ENCODE assay signal across 19 cellular contexts in genomic region chr21:20802201-20802600, GRCh38.
DNase-seq lines count a peak whose midpoint lies in the region; FAIRE-seq and TF ChIP-seq lines count a peak whose summit lies in the region.
"Had no signal": no experiment of that assay in that cellular context is flagged by ENCODE, and none has a peak within 500 bp of the region (broad histone marks: within the 10 kb centered on the region; RNA-seq: fewer than 3 reads in every experiment).

No MANE protein-coding gene starts in this region.

- no peaks in the 10 kb centered on the region for H3F3A ChIP-seq in neural progenitor cell (ENCODE audit: low read depth)

- H3K18ac ChIP-seq in H1 (ENCODE audit: extremely low read depth, low read length), result no peak overlapping the region
- no peak overlapping the region for H3K18ac ChIP-seq in neuronal stem cell (ENCODE audit: low read length)

- 95% methylated on average over 4 of the region's 4 CpGs; no CpG with 5 or more reads in 1 of the 2 experiments for WGBS in H1 (ENCODE audit: extremely low coverage in 1 of 2, insufficient coverage in 1 of 2, insufficient read length in 1 of 2, insufficient replicate concordance in 2 of 2, low coverage in 1 of 2, low lambda C conversion rate in 2 of 2, missing lambda C conversion rate in 1 of 2), 2 experiments
- WGBS in neuronal stem cell (ENCODE audit: extremely low coverage in 2 of 2, insufficient read length in 2 of 2, insufficient replicate concordance in 1 of 2), 2 donors, result no CpG with 5 or more reads among the region's 4 CpGs

- H3K4me1 Mint-ChIP-seq in neural progenitor cell, result peaks cover 3% of the 10 kb centered on the region
- no peaks in the 10 kb centered on the region for H3K4me1 Mint-ChIP-seq in activated CD4-positive, alpha-beta T cell treated with anti-CD3 and anti-CD28 coated beads, Interleukin-2, amount 10 ng/mL, durations not matched to agents 24 days and 14 days
- H3K4me1 Mint-ChIP-seq: CD8-positive, alpha-beta memory T cell; IgD-negative memory B cell had no signal

- no peaks in the 10 kb centered on the region for H3K79me2 ChIP-seq in H1 (ENCODE audit: control insufficient read depth in 1 of 2, insufficient read depth in 2 of 2, low read length in 2 of 2)
- H3K79me2 ChIP-seq in neural progenitor cell (ENCODE audit: low read depth), result no peaks in the 10 kb centered on the region

- H2AFZ ChIP-seq in H1 (ENCODE audit: low read length) (peak overlapping the region; percentile 2; the same call in 1 of the 2 replicates), neural progenitor cell (replicated peaks) (peak overlapping the region; percentile 74), neuronal stem cell (ENCODE audit: low read length) (no peak overlapping the region)

- H3K14ac ChIP-seq in H1 (ENCODE audit: insufficient read length) (no peak overlapping the region), neuronal stem cell (ENCODE audit: low read length) (no peak overlapping the region)

- FAIRE-seq in H1 (lab: Jason Lieb, UNC), result no peak
- FAIRE-seq: GM12891 had no signal

- no peak overlapping the region for H3K4me3 Mint-ChIP-seq in neural progenitor cell
- no peak overlapping the region for H3K4me3 Mint-ChIP-seq in activated CD4-positive, alpha-beta T cell treated with anti-CD3 and anti-CD28 coated beads, Interleukin-2, amount 10 ng/mL, durations not matched to agents 24 days and 14 days
- H3K4me3 Mint-ChIP-seq: CD8-positive, alpha-beta memory T cell; IgD-negative memory B cell had no signal

- H3K4me1 ChIP-seq in H1 (replicated peaks in 1 of 4; ENCODE audit: control insufficient read depth in 3 of 4, insufficient read depth in 4 of 4, low read length in 3 of 4) (no peaks in the 10 kb centered on the region), neural progenitor cell (no peaks in the 10 kb centered on the region), right atrium auricular region (no peaks in the 10 kb centered on the region), neuronal stem cell (ENCODE audit: control insufficient read depth in 2 of 2, insufficient read depth in 1 of 2, low read depth in 1 of 2, low read length in 2 of 2) (no peaks in the 10 kb centered on the region)

- TF ChIP-seq RAD21 in H1 (IDR thresholded peaks at IDR 0.05 in 1 of 2, conservative IDR thresholded peaks at IDR 0.05 in 1 of 2; ENCODE audit: low read depth in 2 of 2, low read length in 2 of 2), result no peak

- no peak overlapping the region for H2BK12ac ChIP-seq in H1 (ENCODE audit: low read depth, low read length)
- H2BK12ac ChIP-seq in neuronal stem cell (ENCODE audit: low read length), result no peak overlapping the region

- H3K4me2 ChIP-seq in H1 (ENCODE audit: insufficient read depth in 1 of 2, low read depth in 2 of 2, low read length in 2 of 2) (no peak overlapping the region), neural progenitor cell (no peak overlapping the region), neuronal stem cell (ENCODE audit: insufficient read depth, low read length, poor library complexity, severe bottlenecking) (no peak overlapping the region)

- no peak overlapping the region for H3K23ac ChIP-seq in H1 (ENCODE audit: insufficient read length)
- H3K23ac ChIP-seq in neuronal stem cell (ENCODE audit: low read depth, low read length, poor library complexity), result no peak overlapping the region

- no peaks in the 10 kb centered on the region for H3K9me3 ChIP-seq in H1 (ENCODE audit: insufficient read depth in 2 of 2, low read depth in 1 of 2, low read length in 1 of 2)
- no peaks in the 10 kb centered on the region for H3K9me3 ChIP-seq in neural progenitor cell (ENCODE audit: low read depth)
- H3K9me3 ChIP-seq in right atrium auricular region, result no peaks in the 10 kb centered on the region
- H3K9me3 ChIP-seq in neuronal stem cell (replicated peaks in 1 of 2; ENCODE audit: control insufficient read depth in 2 of 2, insufficient read depth in 1 of 2, low read depth in 1 of 2, low read length in 2 of 2), result no peaks in the 10 kb centered on the region

- H3K4me3 ChIP-seq in H1 (ENCODE audit: extremely low read depth in 1 of 4, insufficient read depth in 2 of 4, low read depth in 3 of 4, low read length in 4 of 4) (no peak overlapping the region), neural progenitor cell (no peak overlapping the region), right atrium auricular region (no peak overlapping the region), neuronal stem cell (ENCODE audit: low read length in 2 of 2) (no peak overlapping the region)

- no peak overlapping the region for H4K5ac ChIP-seq in H1 (ENCODE audit: insufficient read length, low read depth, low read length)

- H3K23me2 ChIP-seq in H1 (ENCODE audit: low read depth, low read length), result no peaks in the 10 kb centered on the region

- CTCF ChIA-PET in H1 (lab: Charles Lee; ENCODE audit: partially characterized antibody), result interaction anchor here (1.6 kb wide), 1 partner anchor 63 kb away, joined by 3 read pairs; no protein-coding TSS in a partner anchor

- peak; percentile 30 to 49 for DNase-seq in NCI-H446 (lab: John Stamatoyannopoulos, UW)
- no peak for DNase-seq in H1 (ENCODE audit: low read depth in 1 of 2, low spot score in 2 of 2)
- DNase-seq in neural progenitor cell (ENCODE audit: low spot score), result no peak
- DNase-seq in right atrium auricular region (ENCODE audit: low spot score), result no peak
- no peak for DNase-seq in NCI-H146 treated with DMSO at 0.1 percent for 48 hours (lab: John Stamatoyannopoulos, UW; ENCODE audit: unreplicated experiment)
- no peak for DNase-seq in neuronal stem cell (ENCODE audit: low spot score)
- no peak for DNase-seq in activated CD4-positive, alpha-beta T cell treated with anti-CD3 and anti-CD28 coated beads, Interleukin-2, amount 10 ng/mL, durations not matched to agents 24 days and 14 days
- DNase-seq: ACHN; Calu3; CD8-positive, alpha-beta memory T cell; DMS153; HCEC 1CT; NCI-H1105; NCI-H146; NCI-H2029 treated with DMSO at 0.1 percent for 48 hours; NCI-H526 treated with DMSO at 0.1 percent for 48 hours had no signal

- H2BK5ac ChIP-seq in H1 (ENCODE audit: low read depth, low read length), result no peak overlapping the region
- no peak overlapping the region for H2BK5ac ChIP-seq in neuronal stem cell (ENCODE audit: low read length)

- H4K8ac ChIP-seq in H1 (ENCODE audit: extremely low read depth, insufficient read depth, low read length) (no peak overlapping the region), neuronal stem cell (ENCODE audit: low read depth, low read length) (no peak overlapping the region)

- no peak overlapping the region for H2BK15ac ChIP-seq in H1 (ENCODE audit: low read length)
- H2BK15ac ChIP-seq in neuronal stem cell (ENCODE audit: low read length), result no peak overlapping the region

- no peaks in the 10 kb centered on the region for H3K36me3 ChIP-seq in H1 (ENCODE audit: control insufficient read depth in 2 of 4, insufficient read depth in 4 of 4, low read length in 3 of 4)
- no peaks in the 10 kb centered on the region for H3K36me3 ChIP-seq in neural progenitor cell
- H3K36me3 ChIP-seq in right atrium auricular region, result no peaks in the 10 kb centered on the region
- H3K36me3 ChIP-seq in neuronal stem cell (replicated peaks in 1 of 2; ENCODE audit: control insufficient read depth in 2 of 2, insufficient read depth in 2 of 2, low read length in 2 of 2), result no peaks in the 10 kb centered on the region

- no peak overlapping the region for H2AK5ac ChIP-seq in H1 (ENCODE audit: low read depth, low read length)
- H2AK5ac ChIP-seq in neuronal stem cell (ENCODE audit: low read depth, low read length), result no peak overlapping the region

- no peak overlapping the region for H3K56ac ChIP-seq in H1 (replicated peaks; ENCODE audit: insufficient read length, low read depth, low read length)

- TF ChIP-seq EP300 in H1 (IDR thresholded peaks at IDR 0.05; ENCODE audit: borderline replicate concordance in 1 of 2, low read depth in 2 of 2, low read length in 2 of 2), result no peak

- H3K27ac Mint-ChIP-seq in neural progenitor cell, result no peak overlapping the region
- H3K27ac Mint-ChIP-seq in activated CD4-positive, alpha-beta T cell treated with anti-CD3 and anti-CD28 coated beads, Interleukin-2, amount 10 ng/mL, durations not matched to agents 24 days and 14 days, result no peak overlapping the region
- H3K27ac Mint-ChIP-seq: CD8-positive, alpha-beta memory T cell; IgD-negative memory B cell had no signal

- TF ChIP-seq CTCF in H1 (IDR thresholded peaks at IDR 0.05; ENCODE audit: control extremely low read depth in 1 of 3, insufficient read depth in 1 of 3, low read depth in 1 of 3, low read length in 3 of 3), result no peak
- TF ChIP-seq CTCF in neural progenitor cell (IDR thresholded peaks at IDR 0.05), result no peak
- no peak for TF ChIP-seq CTCF in right atrium auricular region (IDR thresholded peaks at IDR 0.05)

- H4K20me1 ChIP-seq in H1 (replicated peaks in 1 of 2; ENCODE audit: control insufficient read depth in 1 of 2, insufficient read depth in 2 of 2, low read length in 2 of 2) (no peaks in the 10 kb centered on the region), neural progenitor cell (ENCODE audit: low read depth) (no peaks in the 10 kb centered on the region)

- intact Hi-C loops in activated CD4-positive, alpha-beta T cell treated with anti-CD3 and anti-CD28 coated beads, Interleukin-2, amount 10 ng/mL, durations not matched to agents 24 days and 14 days (cut with micrococcal nuclease), result no loop called here

- H3K27ac ChIP-seq in H1 (ENCODE audit: low read depth, low read length) (no peak overlapping the region), neural progenitor cell (no peak overlapping the region), right atrium auricular region (no peak overlapping the region), neuronal stem cell (replicated peaks; ENCODE audit: low read length) (no peak overlapping the region)
- H3K27ac ChIP-seq: C4-2B had no signal

- no peak overlapping the region for H3K9ac ChIP-seq in H1 (replicated peaks in 1 of 4; ENCODE audit: extremely low read depth in 1 of 4, low read depth in 3 of 4, low read length in 3 of 4)
- H3K9ac ChIP-seq in neural progenitor cell, result no peak overlapping the region
- no peak overlapping the region for H3K9ac ChIP-seq in neuronal stem cell (ENCODE audit: low read depth, low read length, poor library complexity)

- H4K91ac ChIP-seq in H1 (replicated peaks; ENCODE audit: insufficient read length, low read length) (no peak overlapping the region), neuronal stem cell (ENCODE audit: low read depth, low read length, poor library complexity) (no peak overlapping the region)

- no peaks in the 10 kb centered on the region for H3K36me3 Mint-ChIP-seq in neural progenitor cell
- no peaks in the 10 kb centered on the region for H3K36me3 Mint-ChIP-seq in activated CD4-positive, alpha-beta T cell treated with anti-CD3 and anti-CD28 coated beads, Interleukin-2, amount 10 ng/mL, durations not matched to agents 24 days and 14 days (ENCODE audit: low read depth)
- H3K36me3 Mint-ChIP-seq: CD8-positive, alpha-beta memory T cell; IgD-negative memory B cell had no signal

- no peaks in the 10 kb centered on the region for H3K27me3 Mint-ChIP-seq in neural progenitor cell (ENCODE audit: insufficient read depth, low read depth)
- no peaks in the 10 kb centered on the region for H3K27me3 Mint-ChIP-seq in activated CD4-positive, alpha-beta T cell treated with anti-CD3 and anti-CD28 coated beads, Interleukin-2, amount 10 ng/mL, durations not matched to agents 24 days and 14 days
- H3K27me3 Mint-ChIP-seq: CD8-positive, alpha-beta memory T cell; IgD-negative memory B cell had no signal

- POLR2A ChIA-PET in H1 (lab: Charles Lee; ENCODE audit: partially characterized antibody), result no interaction called here

- H3K27me3 ChIP-seq in H1 (replicated peaks in 1 of 4; ENCODE audit: control insufficient read depth in 3 of 4, extremely low read depth in 1 of 4, insufficient read depth in 3 of 4, low read length in 3 of 4) (no peaks in the 10 kb centered on the region), neural progenitor cell (no peaks in the 10 kb centered on the region), right atrium auricular region (no peaks in the 10 kb centered on the region), neuronal stem cell (ENCODE audit: control insufficient read depth in 3 of 3, insufficient read depth in 3 of 3, low read depth in 1 of 3, low read length in 3 of 3) (peaks cover 0 to 15% (median 0%) of the 10 kb centered on the region in 3 experiments)

- TF ChIP-seq POLR2A in H1 (IDR thresholded peaks at IDR 0.05; ENCODE audit: control extremely low read depth in 1 of 2, low read depth in 2 of 2, low read length in 2 of 2), result no peak

- H3K4ac ChIP-seq in H1 (replicated peaks; ENCODE audit: insufficient read length, low read depth, low read length) (no peak overlapping the region), neuronal stem cell (ENCODE audit: low read length) (no peak overlapping the region)

- H2BK20ac ChIP-seq in H1 (ENCODE audit: low read length), result no peak overlapping the region

- H2BK120ac ChIP-seq in H1 (replicated peaks; ENCODE audit: low read depth, low read length), result no peak overlapping the region
- no peak overlapping the region for H2BK120ac ChIP-seq in neuronal stem cell (ENCODE audit: low read depth, low read length)

- H3K79me1 ChIP-seq in H1 (ENCODE audit: low read depth, low read length), result no peaks in the 10 kb centered on the region
- no peaks in the 10 kb centered on the region for H3K79me1 ChIP-seq in neuronal stem cell (ENCODE audit: low read depth, low read length)

- H3K9me3 Mint-ChIP-seq in neural progenitor cell, result peaks cover 3% of the 10 kb centered on the region
- peaks cover 3% of the 10 kb centered on the region for H3K9me3 Mint-ChIP-seq in activated CD4-positive, alpha-beta T cell treated with anti-CD3 and anti-CD28 coated beads, Interleukin-2, amount 10 ng/mL, durations not matched to agents 24 days and 14 days

Comparison
In these comparisons a context has a peak if more than half of its experiments do, and no peak if none do; other contexts are left out.
1. DNase-seq: peak in NCI-H446 (2 of 2); none in H1 (0 of 2), neural progenitor cell (single experiment), right atrium auricular region (single experiment), NCI-H146 treated with DMSO at 0.1 percent for 48 hours (single experiment), neuronal stem cell (single experiment) and activated CD4-positive, alpha-beta T cell treated with anti-CD3 and anti-CD28 coated beads, Interleukin-2, amount 10 ng/mL, durations not matched to agents 24 days and 14 days (single experiment).